Comparison of ENCODE assay signal across 31 cellular contexts in the genomic region with DNA sequence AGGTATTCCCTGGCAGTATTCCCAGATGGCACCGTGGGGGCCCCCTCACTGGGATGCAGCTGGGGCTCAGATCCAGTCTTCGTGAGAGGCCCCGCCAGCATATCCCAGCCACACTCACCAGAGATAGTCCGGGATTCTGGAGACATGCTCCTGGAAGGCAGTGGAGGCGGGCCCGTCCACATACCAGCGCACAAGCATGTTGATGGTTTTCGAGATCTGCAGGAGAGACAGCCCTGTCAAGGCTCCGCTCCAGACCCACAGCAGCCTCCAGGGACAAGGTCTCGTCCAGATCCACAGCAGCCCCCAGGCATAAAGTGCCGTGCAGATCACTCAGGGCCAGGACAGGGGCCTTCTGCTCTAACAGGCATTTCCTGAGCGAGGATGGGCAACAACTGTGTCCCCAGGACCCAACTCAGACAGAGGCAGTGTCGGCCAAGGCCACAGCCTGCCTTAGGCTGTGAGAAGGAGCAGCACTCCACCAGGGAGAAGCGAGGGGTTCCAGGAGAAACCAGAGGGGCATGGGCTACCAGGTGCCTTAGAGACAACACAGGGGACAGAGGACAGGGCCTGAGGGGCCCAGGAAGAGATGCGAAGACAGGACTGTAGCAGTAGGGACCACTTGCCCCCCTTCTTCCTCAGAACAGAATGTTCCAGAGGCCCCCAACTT. TPM values are rescaled to one million over a fixed set of nuclear protein-coding genes. Genes with fewer than 3 reads are reported as not detected.
DNase-seq lines count a peak whose midpoint lies in the region; ATAC-seq and TF ChIP-seq lines count a peak whose summit lies in the region.
"Had no signal": no experiment of that assay in that cellular context is flagged by ENCODE, and none has a peak within 500 bp of the region (broad histone marks: within the 10 kb centered on the region; RNA-seq: fewer than 3 reads in every experiment).

No MANE protein-coding gene starts in this region.

- TF ChIP-seq EP300 in suprapubic skin (IDR thresholded peaks at IDR 0.05) = no peak

- H3K9me3 Mint-ChIP-seq in activated naive CD4-positive, alpha-beta T cell treated with anti-CD3 and anti-CD28 coated beads, Interleukin-2, amount 50 U/mL, for 72 hours = no peaks in the 10 kb centered on the region
- H3K9me3 Mint-ChIP-seq: activated CD4-positive, alpha-beta T cell treated with anti-CD3 and anti-CD28 coated beads, Interleukin-2, amount 10 ng/mL, durations not matched to agents 7 days and 5 days; activated naive CD4-positive, alpha-beta T cell treated with anti-CD3 and anti-CD28 coated beads, Interleukin-2, amount 50 U/mL, for 24 hours; CD4-positive, alpha-beta memory T cell; immature natural killer cell; naive thymus-derived CD4-positive, alpha-beta T cell had no signal

- peak overlapping the region; percentile 74 to 88 for H3K27ac Mint-ChIP-seq in activated naive CD4-positive, alpha-beta T cell treated with anti-CD3 and anti-CD28 coated beads, Interleukin-2, amount 50 U/mL, for 72 hours
- H3K27ac Mint-ChIP-seq: activated CD4-positive, alpha-beta T cell treated with anti-CD3 and anti-CD28 coated beads, Interleukin-2, amount 10 ng/mL, durations not matched to agents 7 days and 5 days; activated naive CD4-positive, alpha-beta T cell treated with anti-CD3 and anti-CD28 coated beads, Interleukin-2, amount 50 U/mL, for 24 hours had no signal

- no peak for DNase-seq in activated naive CD4-positive, alpha-beta T cell treated with anti-CD3 and anti-CD28 coated beads, Interleukin-2, amount 50 U/mL, for 72 hours (ENCODE audit: low spot score in 2 of 2)
- DNase-seq in activated naive CD4-positive, alpha-beta T cell treated with Interleukin-2 at 50 U/mL for 16 hours = no peak
- DNase-seq in amniotic epithelial cell (ENCODE audit: low read depth) (peak; percentile 31), mesenteric fat pad (ENCODE audit: low spot score) (peak; percentile 83), suprapubic skin (ENCODE audit: low spot score in 2 of 2) (peak; percentile 49 to 50), COLO829 (ENCODE audit: low spot score) (no peak), hypothalamus (lab: John Stamatoyannopoulos, UW) (no peak), GM19240 (ENCODE audit: insufficient read length, low spot score) (no peak)
- DNase-seq: activated CD4-positive, alpha-beta T cell treated with anti-CD3 and anti-CD28 coated beads, Interleukin-2, amount 10 ng/mL, durations not matched to agents 7 days and 5 days; anterior cingulate cortex; CD4-positive, alpha-beta memory T cell; DMS153; esophagus squamous epithelium; GDM1; immature natural killer cell; Karpas-422; left ventricle myocardium inferior; midbrain; MV-4-11; naive thymus-derived CD4-positive, alpha-beta T cell; occipital lobe; OCI-M1; small intestine; stimulated activated CD4-positive, alpha-beta T cell treated with anti-CD3 and anti-CD28 coated beads, Interleukin-1b, Interleukin-23, amount 100 ng/mL, for 48 hours; stimulated activated CD8-positive, alpha-beta memory T cell treated with anti-CD3 and anti-CD28 coated beads, Interleukin-4, amount 100 ng/mL, for 48 hours; stomach; transverse colon had no signal

- H3K4me1 ChIP-seq in suprapubic skin = no peaks in the 10 kb centered on the region
- H3K4me1 ChIP-seq: esophagus squamous epithelium, stomach, transverse colon had no signal

- H3K27ac ChIP-seq in suprapubic skin = no peak overlapping the region
- H3K27ac ChIP-seq: esophagus squamous epithelium, hepatocyte, left ventricle myocardium inferior, stomach, transverse colon had no signal

- TF ChIP-seq POLR2A in suprapubic skin (IDR thresholded peaks at IDR 0.05) = no peak

- no peaks in the 10 kb centered on the region for H3K27me3 ChIP-seq in suprapubic skin
- H3K27me3 ChIP-seq: esophagus squamous epithelium, hepatocyte, stomach, transverse colon had no signal

- H3K4me3 ChIP-seq in suprapubic skin = no peak overlapping the region
- H3K4me3 ChIP-seq: esophagus squamous epithelium, hepatocyte, left ventricle myocardium inferior, stomach, transverse colon had no signal

- H3K36me3 Mint-ChIP-seq in activated naive CD4-positive, alpha-beta T cell treated with anti-CD3 and anti-CD28 coated beads, Interleukin-2, amount 50 U/mL, for 72 hours = no peaks in the 10 kb centered on the region
- H3K36me3 Mint-ChIP-seq: activated naive CD4-positive, alpha-beta T cell treated with anti-CD3 and anti-CD28 coated beads, Interleukin-2, amount 50 U/mL, for 24 hours had no signal

- 89% methylated on average over 6 of the region's 15 CpGs for WGBS in suprapubic skin

- no peak for ATAC-seq in activated naive CD4-positive, alpha-beta T cell treated with anti-CD3 and anti-CD28 coated beads, Interleukin-2, amount 50 U/mL, for 72 hours
- ATAC-seq: HCT116; naive thymus-derived CD4-positive, alpha-beta T cell; Right ventricle myocardium inferior had no signal

- peaks cover 67% of the 10 kb centered on the region for H3K36me3 ChIP-seq in suprapubic skin

- TF ChIP-seq CTCF in suprapubic skin (IDR thresholded peaks at IDR 0.05) = no peak

- no peaks in the 10 kb centered on the region for H3K9me3 ChIP-seq in suprapubic skin
- H3K9me3 ChIP-seq: esophagus squamous epithelium, left ventricle myocardium inferior, stomach, transverse colon had no signal

RNA-seq across cellular contexts. Expression of gene LSS, which starts 14.8 kb away (rescaled TPM):
- total RNA-seq in activated naive CD4-positive, alpha-beta T cell treated with anti-CD3 and anti-CD28 coated beads, Interleukin-2, amount 50 U/mL, for 72 hours = 10 to 100 TPM; 17.8 to 26.2 TPM
- total RNA-seq in mesenteric fat pad = 81.3 TPM
- 100 to 1,000 TPM; 128 to 251 (median 164) TPM for total RNA-seq in suprapubic skin

RNA-seq across cellular contexts. Expression of gene SPATC1L, which starts 29.5 kb away (rescaled TPM):
- total RNA-seq in activated naive CD4-positive, alpha-beta T cell treated with anti-CD3 and anti-CD28 coated beads, Interleukin-2, amount 50 U/mL, for 72 hours = 1 to 10 TPM; 7.1 to 8.9 TPM
- total RNA-seq in mesenteric fat pad (5.9 TPM), suprapubic skin (10 to 100 TPM in 2 of 4 donors, 1 to 10 TPM in 2; 2.5 to 15.0 (median 6.9) TPM)

RNA-seq across cellular contexts. Expression of gene FTCD, which starts 58.4 kb away (rescaled TPM):
- under 1 TPM; 0.21 to 0.39 TPM for total RNA-seq in activated naive CD4-positive, alpha-beta T cell treated with anti-CD3 and anti-CD28 coated beads, Interleukin-2, amount 50 U/mL, for 72 hours
- total RNA-seq in mesenteric fat pad = 0.32 TPM
- total RNA-seq in suprapubic skin = not detected
- total RNA-seq: activated CD4-positive, alpha-beta T cell treated with anti-CD3 and anti-CD28 coated beads, Interleukin-2, amount 10 ng/mL, durations not matched to agents 7 days and 5 days; esophagus squamous epithelium; occipital lobe; transverse colon had no signal

Comparison
In these comparisons a context has a peak if more than half of its experiments do, and no peak if none do; other contexts are left out.
1. DNase-seq: peak in amniotic epithelial cell (single experiment), mesenteric fat pad (single experiment) and suprapubic skin (2 of 2); none in activated naive CD4-positive, alpha-beta T cell treated with anti-CD3 and anti-CD28 coated beads, Interleukin-2, amount 50 U/mL, for 72 hours (0 of 2), activated naive CD4-positive, alpha-beta T cell treated with Interleukin-2 at 50 U/mL for 16 hours (single experiment), COLO829 (single experiment), hypothalamus (0 of 51) and GM19240 (single experiment).